In genomic region chr2:235511187-235511661, GRCh38 we compare ENCODE assay signal across 10 cellular contexts. TPM values are rescaled to one million over a fixed set of nuclear protein-coding genes. Genes with fewer than 3 reads are reported as not detected.
DNase-seq lines count a peak whose midpoint lies in the region; ATAC-seq, FAIRE-seq and TF ChIP-seq lines count a peak whose summit lies in the region.
"Had no signal": no experiment of that assay in that cellular context is flagged by ENCODE, and none has a peak within 500 bp of the region (broad histone marks: within the 10 kb centered on the region; RNA-seq: fewer than 3 reads in every experiment).

No MANE protein-coding gene starts in this region.

- H3K36me3 ChIP-seq in keratinocyte (ENCODE audit: control insufficient read depth in 2 of 2, extremely low read depth in 1 of 2, insufficient read depth in 2 of 2, low read length in 2 of 2) = peaks cover 0 to 2% of the 10 kb centered on the region in 2 experiments
- H3K36me3 ChIP-seq in OCI-LY7 (ENCODE audit: insufficient read depth, low read length) = no peaks in the 10 kb centered on the region
- H3K36me3 ChIP-seq: esophagus muscularis mucosa had no signal

- ATAC-seq in HG02970 (IDR thresholded peaks at IDR 0.05; ENCODE audit: low FRiP score, unreplicated experiment) = no peak

- H4K20me1 ChIP-seq in keratinocyte (ENCODE audit: control insufficient read depth, extremely low read depth, insufficient read depth, low read length) = peaks cover 12% of the 10 kb centered on the region
- H4K20me1 ChIP-seq in OCI-LY7 (ENCODE audit: insufficient read depth, low read length) = no peaks in the 10 kb centered on the region

- peak overlapping the region; percentile 36 for H3K9ac ChIP-seq in keratinocyte (ENCODE audit: control insufficient read depth, extremely low read depth, insufficient read depth, low read length)

- CTCF ChIA-PET in GM10248 (lab: Yijun Ruan, JAX) = no interaction called here
- CTCF ChIA-PET in OCI-LY7 (lab: Charles Lee; ENCODE audit: unreplicated experiment) = no interaction called here

- DNase-seq in A172 (ENCODE audit: low spot score) (peak; percentile 90), HS-5 (ENCODE audit: low read depth) (peak; percentile 72), astrocyte of the hippocampus (ENCODE audit: low read depth, low spot score) (peak; percentile 90), keratinocyte (ENCODE audit: low read depth, low spot score) (peak; percentile 32), GM10248 (ENCODE audit: extremely low spot score) (no peak), OCI-LY7 (ENCODE audit: low spot score) (no peak)
- no peak for DNase-seq in stimulated activated naive CD4-positive, alpha-beta T cell (lab: John Stamatoyannopoulos, UW)
- DNase-seq: CD4-positive, CD25-positive, alpha-beta regulatory T cell had no signal

- H3K4me1 ChIP-seq in keratinocyte (ENCODE audit: control insufficient read depth, extremely low read depth, insufficient read depth, low read length) (peaks cover 18% of the 10 kb centered on the region), OCI-LY7 (ENCODE audit: insufficient read depth, low read length, poor library complexity, severe bottlenecking) (no peaks in the 10 kb centered on the region)

- dilution Hi-C loops in keratinocyte (cut with MboI; ENCODE audit: extremely low pct_ligation_motif_present, low sequenced_read_pairs) = no loop called here

- H3K4me3 ChIP-seq in keratinocyte (ENCODE audit: control insufficient read depth in 2 of 3, extremely low read depth in 1 of 3, insufficient read depth in 2 of 3, low read depth in 1 of 3, low read length in 3 of 3) (peak overlapping the region in 2 of 3 experiments; percentile 29 to 41), OCI-LY7 (ENCODE audit: low read depth, low read length, poor library complexity, severe bottlenecking) (no peak overlapping the region)
- H3K4me3 ChIP-seq: esophagus muscularis mucosa had no signal

- POLR2A ChIA-PET in GM10248 (lab: Yijun Ruan, JAX) (no interaction called here), OCI-LY7 (lab: Charles Lee) (no interaction called here)

- H3K9me2 ChIP-seq in OCI-LY7 (ENCODE audit: insufficient read depth, low read length) = no peaks in the 10 kb centered on the region

- peak overlapping the region; percentile 74 for H3K4me2 ChIP-seq in keratinocyte (ENCODE audit: control insufficient read depth, extremely low read depth, insufficient read depth, low read depth, low read length)
- H3K4me2 ChIP-seq in OCI-LY7 (ENCODE audit: low read length) = no peak overlapping the region

- FAIRE-seq in keratinocyte (lab: Jason Lieb, UNC) = peak; percentile 94

- no peak overlapping the region for H2AFZ ChIP-seq in keratinocyte (ENCODE audit: control insufficient read depth, low read length)
- no peak overlapping the region for H2AFZ ChIP-seq in OCI-LY7 (ENCODE audit: low read length)

- no TSS peak for BruUV-seq in OCI-LY7 (replicated peaks; lab: Mats Ljungman, UMichigan)

- peaks cover 6% of the 10 kb centered on the region for H3K9me1 ChIP-seq in keratinocyte (ENCODE audit: control insufficient read depth, extremely low read depth, insufficient read depth, low read length)

- H3K79me2 ChIP-seq in keratinocyte (ENCODE audit: control insufficient read depth, insufficient read depth, low read length) (peaks cover 64% of the 10 kb centered on the region), OCI-LY7 (ENCODE audit: insufficient read depth, low read depth, low read length) (no peaks in the 10 kb centered on the region)

- TF ChIP-seq CTCF in keratinocyte (optimal IDR thresholded peaks at IDR 0.05 in 1 of 3, IDR thresholded peaks at IDR 0.05 in 1 of 3, conservative IDR thresholded peaks at IDR 0.05 in 1 of 3; ENCODE audit: extremely low read depth in 1 of 3, insufficient read depth in 2 of 3, low read length in 3 of 3) = no peak
- TF ChIP-seq CTCF in GM10248 (IDR thresholded peaks at IDR 0.05; ENCODE audit: control extremely low read depth, extremely low read depth, low read depth, missing control alignments) = no peak
- TF ChIP-seq CTCF in OCI-LY7 (conservative IDR thresholded peaks at IDR 0.05; ENCODE audit: low read length) = no peak

- no peaks in the 10 kb centered on the region for H3K27me3 ChIP-seq in keratinocyte (ENCODE audit: control insufficient read depth, extremely low read depth, insufficient read depth, low read length)
- H3K27me3 ChIP-seq: esophagus muscularis mucosa had no signal

- H3K9me3 ChIP-seq in keratinocyte (ENCODE audit: control insufficient read depth, low read depth, low read length) (no peaks in the 10 kb centered on the region), OCI-LY7 (ENCODE audit: low read length) (no peaks in the 10 kb centered on the region)
- H3K9me3 ChIP-seq: esophagus muscularis mucosa had no signal

- H3K27ac ChIP-seq in keratinocyte (ENCODE audit: control insufficient read depth, insufficient read depth, low read length) = peak overlapping the region; percentile 44
- H3K27ac ChIP-seq in OCI-LY7 (ENCODE audit: low read depth, low read length, poor library complexity, severe bottlenecking) = no peak overlapping the region
- H3K27ac ChIP-seq: esophagus muscularis mucosa had no signal

- intact Hi-C loops in OCI-LY7 (cut with micrococcal nuclease; ENCODE audit: unreplicated experiment) = no loop called here

RNA-seq across cellular contexts. Expression of gene AGAP1, which starts 17.4 kb away (rescaled TPM):
- 13.9 and 14.7 TPM in 2 replicates for total RNA-seq in A172 (2014; rRNA removed; shearing (Covaris generic))
- 12.6 to 13.7 TPM (median 13.5 TPM) in 3 replicates for polyA plus RNA-seq in keratinocyte
- 3.3 TPM for polyA plus RNA-seq in keratinocyte (2011; ENCODE audit: low read depth)
- 11.5 and 15.0 TPM in 2 replicates for polyA plus RNA-seq in keratinocyte (2011; cell fraction: cytosol; rRNA removed)
- 15.0 and 16.2 TPM in 2 replicates for polyA plus RNA-seq in keratinocyte (2011; cell fraction: nucleus; rRNA removed)
- polyA plus RNA-seq in keratinocyte (2012; ENCODE audit: low replicate concordance) = 5.1 and 12.0 TPM in 2 replicates
- 37.7 to 84.6 TPM (median 42.6 TPM) in 3 replicates for polyA minus RNA-seq in keratinocyte
- polyA minus RNA-seq in keratinocyte (2011; cell fraction: cytosol; rRNA and poly(A)+ RNA removed) = 8.6 TPM
- 19.2 and 31.5 TPM in 2 replicates for polyA minus RNA-seq in keratinocyte (2011; cell fraction: nucleus; rRNA and poly(A)+ RNA removed)
- not detected in 2 replicates for total RNA-seq in OCI-LY7 (2014; rRNA removed; shearing (Covaris generic))
- not detected in 2 replicates for total RNA-seq in OCI-LY7 (2022)
- polyA plus RNA-seq: CD4-positive, CD25-positive, alpha-beta regulatory T cell had no signal

Comparison
In these comparisons a context has a peak if more than half of its experiments do, and no peak if none do; other contexts are left out.
1. DNase-seq: peak in A172 (single experiment), HS-5 (single experiment), astrocyte of the hippocampus (single experiment) and keratinocyte (single experiment); none in GM10248 (single experiment), OCI-LY7 (single experiment) and stimulated activated naive CD4-positive, alpha-beta T cell (0 of 6).
2. RNA of gene AGAP1, which starts 17.4 kb away (total RNA-seq): 13.9 to 14.7 TPM in A172; not detected in OCI-LY7; every median in the first group is over 10 times any median in the second.